ENCODE assay signal across 9 cellular contexts in genomic region chr17:61411944-61412859, GRCh38. TPM values are rescaled to one million over a fixed set of nuclear protein-coding genes. Genes with fewer than 3 reads are reported as not detected.
A peak's percentile ranks its signal among the peaks of the same experiment; 100 is the strongest.
DNase-seq lines count a peak whose midpoint lies in the region; ATAC-seq, FAIRE-seq and TF ChIP-seq lines count a peak whose summit lies in the region.
"Had no signal": no experiment of that assay in that cellular context is flagged by ENCODE, and none has a peak within 500 bp of the region (broad histone marks: within the 10 kb centered on the region; RNA-seq: fewer than 3 reads in every experiment).

No MANE protein-coding gene starts in this region.

- H3K27ac Mint-ChIP-seq in WTC11 = no peak overlapping the region

- peak overlapping the region; percentile 51 to 73 (median 68) for H3K4me3 ChIP-seq in keratinocyte (ENCODE audit: control insufficient read depth in 2 of 3, extremely low read depth in 1 of 3, insufficient read depth in 2 of 3, low read depth in 1 of 3, low read length in 3 of 3)

- H3K4me3 Mint-ChIP-seq in WTC11 = peak overlapping the region; percentile 73

- POLR2A ChIA-PET in WTC11 (lab: Charles Lee) = interaction anchor here (0.9 kb wide), 1 partner anchor 654 kb away, joined by 3 read pairs; no protein-coding TSS in a partner anchor

- peak overlapping the region; percentile 80 for H2AFZ ChIP-seq in keratinocyte (ENCODE audit: control insufficient read depth, low read length)

- H3K27ac ChIP-seq in keratinocyte (ENCODE audit: control insufficient read depth, insufficient read depth, low read length) = no peak overlapping the region

- no peaks in the 10 kb centered on the region for H3K4me1 ChIP-seq in keratinocyte (ENCODE audit: control insufficient read depth, extremely low read depth, insufficient read depth, low read length)

- no peaks in the 10 kb centered on the region for H4K20me1 ChIP-seq in keratinocyte (ENCODE audit: control insufficient read depth, extremely low read depth, insufficient read depth, low read length)

- no peak for FAIRE-seq in keratinocyte (lab: Jason Lieb, UNC)
- FAIRE-seq: A204.1 had no signal

- no peaks in the 10 kb centered on the region for H3K79me2 ChIP-seq in keratinocyte (ENCODE audit: control insufficient read depth, insufficient read depth, low read length)

- ATAC-seq in HG02973 (IDR thresholded peaks at IDR 0.05; ENCODE audit: unreplicated experiment) (peak; percentile 51), WTC11 (peak; percentile 38)

- H3K9me3 ChIP-seq in keratinocyte (ENCODE audit: control insufficient read depth, low read depth, low read length) = no peaks in the 10 kb centered on the region

- H3K9me3 Mint-ChIP-seq in WTC11 = no peaks in the 10 kb centered on the region

- peak overlapping the region; percentile 74 for H3K4me2 ChIP-seq in keratinocyte (ENCODE audit: control insufficient read depth, extremely low read depth, insufficient read depth, low read depth, low read length)

- peak overlapping the region; percentile 54 for H3K9ac ChIP-seq in keratinocyte (ENCODE audit: control insufficient read depth, extremely low read depth, insufficient read depth, low read length)

- H3K4me1 Mint-ChIP-seq in WTC11 = peaks cover 20% of the 10 kb centered on the region

- dilution Hi-C loops in keratinocyte (cut with MboI; ENCODE audit: extremely low pct_ligation_motif_present, low sequenced_read_pairs) = no loop called here

- peak; percentile 98 for TF ChIP-seq CTCF in WTC11 (IDR thresholded peaks at IDR 0.05)
- peak; percentile 66 to 98 (median 77) for TF ChIP-seq CTCF in keratinocyte (optimal IDR thresholded peaks at IDR 0.05 in 1 of 3, IDR thresholded peaks at IDR 0.05 in 1 of 3, conservative IDR thresholded peaks at IDR 0.05 in 1 of 3; ENCODE audit: extremely low read depth in 1 of 3, insufficient read depth in 2 of 3, low read length in 3 of 3)

- H3K36me3 Mint-ChIP-seq in WTC11 = no peaks in the 10 kb centered on the region

- H3K9me1 ChIP-seq in keratinocyte (ENCODE audit: control insufficient read depth, extremely low read depth, insufficient read depth, low read length) = no peaks in the 10 kb centered on the region

- peaks cover 90% of the 10 kb centered on the region for H3K27me3 Mint-ChIP-seq in WTC11 (ENCODE audit: low read depth)

- CTCF ChIA-PET in WTC11 (lab: Charles Lee) = interaction anchor here (0.5 to 6.4 kb wide), 31 partner anchors 8 to 697 kb away, joined by 3 to 46 read pairs (median 5); partner anchors contain the start of gene TBX2

- H3K27me3 ChIP-seq in keratinocyte (ENCODE audit: control insufficient read depth, extremely low read depth, insufficient read depth, low read length) = peaks cover 24% of the 10 kb centered on the region

- no peaks in the 10 kb centered on the region for H3K36me3 ChIP-seq in keratinocyte (ENCODE audit: control insufficient read depth in 2 of 2, extremely low read depth in 1 of 2, insufficient read depth in 2 of 2, low read length in 2 of 2)

- DNase-seq in DMS 273 (lab: John Stamatoyannopoulos, UW; ENCODE audit: unreplicated experiment) (peak; percentile 92), DMS 273 treated with DMSO at 0.1 percent for 48 hours (lab: John Stamatoyannopoulos, UW) (no peak), NCI-H2107 (lab: John Stamatoyannopoulos, UW) (peak; percentile 27), WTC11 (ENCODE audit: low spot score) (peak; percentile 81), keratinocyte (ENCODE audit: low read depth, low spot score) (peak; percentile 55)
- DNase-seq in central memory CD4-positive, alpha-beta T cell = peak; percentile 73
- peak; percentile 48 to 68 (median 60) for DNase-seq in stimulated activated CD4-positive, alpha-beta T cell treated with anti-CD3 and anti-CD28 coated beads, Interleukin-12 subunit alpha, Interleukin-12 subunit beta, amount 100 ng/mL, for 48 hours (ENCODE audit: low read depth in 2 of 3, low spot score in 1 of 3)

TF ChIP-seq in WTC11, 78 proteins besides CTCF, POLR2A, EP300 and RAD21 (continues in another document):
- TF ChIP-seq HMGXB4 (CRISPR knock-in tag; IDR thresholded peaks at IDR 0.05) (peak; percentile 97), PREB (CRISPR knock-in tag; IDR thresholded peaks at IDR 0.05; ENCODE audit: borderline replicate concordance) (0 out of 2 replicates have a peak, but pooled peaks have one; percentile 44), JAZF1 (CRISPR knock-in tag; IDR thresholded peaks at IDR 0.05) (no peak)
- TF ChIP-seq, protein P1, sequence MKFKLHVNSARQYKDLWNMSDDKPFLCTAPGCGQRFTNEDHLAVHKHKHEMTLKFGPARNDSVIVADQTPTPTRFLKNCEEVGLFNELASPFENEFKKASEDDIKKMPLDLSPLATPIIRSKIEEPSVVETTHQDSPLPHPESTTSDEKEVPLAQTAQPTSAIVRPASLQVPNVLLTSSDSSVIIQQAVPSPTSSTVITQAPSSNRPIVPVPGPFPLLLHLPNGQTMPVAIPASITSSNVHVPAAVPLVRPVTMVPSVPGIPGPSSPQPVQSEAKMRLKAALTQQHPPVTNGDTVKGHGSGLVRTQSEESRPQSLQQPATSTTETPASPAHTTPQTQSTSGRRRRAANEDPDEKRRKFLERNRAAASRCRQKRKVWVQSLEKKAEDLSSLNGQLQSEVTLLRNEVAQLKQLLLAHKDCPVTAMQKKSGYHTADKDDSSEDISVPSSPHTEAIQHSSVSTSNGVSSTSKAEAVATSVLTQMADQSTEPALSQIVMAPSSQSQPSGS (CRISPR knock-in tag; IDR thresholded peaks at IDR 0.05; ENCODE audit: borderline replicate concordance, low read depth) = no peak
- TF ChIP-seq, protein P2, sequence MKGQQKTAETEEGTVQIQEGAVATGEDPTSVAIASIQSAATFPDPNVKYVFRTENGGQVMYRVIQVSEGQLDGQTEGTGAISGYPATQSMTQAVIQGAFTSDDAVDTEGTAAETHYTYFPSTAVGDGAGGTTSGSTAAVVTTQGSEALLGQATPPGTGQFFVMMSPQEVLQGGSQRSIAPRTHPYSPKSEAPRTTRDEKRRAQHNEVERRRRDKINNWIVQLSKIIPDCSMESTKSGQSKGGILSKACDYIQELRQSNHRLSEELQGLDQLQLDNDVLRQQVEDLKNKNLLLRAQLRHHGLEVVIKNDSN (CRISPR knock-in tag; IDR thresholded peaks at IDR 0.05) = 0 out of 2 replicates have a peak, but pooled peaks have one; percentile 21

RNA-seq across cellular contexts. Expression of gene TBX2, which starts 12.6 kb away (rescaled TPM):
- 0.09 to 0.41 TPM (median 0.21 TPM) in 3 replicates for total RNA-seq in WTC11 (2021)
- polyA plus RNA-seq in keratinocyte = 0.01 TPM in 2 of 3 replicates, not detected in the other
- polyA plus RNA-seq in keratinocyte (2011; ENCODE audit: low read depth) = not detected
- 0.03 TPM in 1 of 2 replicates, not detected in the other for polyA plus RNA-seq in keratinocyte (2011; cell fraction: cytosol; rRNA removed)
- 0.04 and 0.07 TPM in 2 replicates for polyA plus RNA-seq in keratinocyte (2011; cell fraction: nucleus; rRNA removed)
- polyA plus RNA-seq in keratinocyte (2012; ENCODE audit: low replicate concordance) = 0.02 TPM in 1 of 2 replicates, not detected in the other
- polyA minus RNA-seq in keratinocyte = 0.10 to 0.26 TPM in 2 of 3 replicates, not detected in the other
- not detected for polyA minus RNA-seq in keratinocyte (2011; cell fraction: cytosol; rRNA and poly(A)+ RNA removed)
- not detected in 2 replicates for polyA minus RNA-seq in keratinocyte (2011; cell fraction: nucleus; rRNA and poly(A)+ RNA removed)

RNA-seq across cellular contexts. Expression of gene TBX4, which starts 40.0 kb away (rescaled TPM):
- not detected in 3 replicates for total RNA-seq in WTC11 (2021)
- 0.04 TPM in 1 of 3 replicates, not detected in the others for polyA plus RNA-seq in keratinocyte
- not detected for polyA plus RNA-seq in keratinocyte (2011; ENCODE audit: low read depth)
- polyA plus RNA-seq in keratinocyte (2011; cell fraction: cytosol; rRNA removed) = not detected in 2 replicates
- polyA plus RNA-seq in keratinocyte (2011; cell fraction: nucleus; rRNA removed) = 0.10 and 0.39 TPM in 2 replicates
- not detected in 2 replicates for polyA plus RNA-seq in keratinocyte (2012; ENCODE audit: low replicate concordance)
- 0.33 TPM in 1 of 3 replicates, not detected in the others for polyA minus RNA-seq in keratinocyte
- polyA minus RNA-seq in keratinocyte (2011; cell fraction: cytosol; rRNA and poly(A)+ RNA removed) = not detected
- polyA minus RNA-seq in keratinocyte (2011; cell fraction: nucleus; rRNA and poly(A)+ RNA removed) = not detected in 2 replicates
